7 cellular contexts compared by ENCODE assay signal in genomic region chr3:169998668-169999131, GRCh38. TPM values are rescaled to one million over a fixed set of nuclear protein-coding genes. Genes with fewer than 3 reads are reported as not detected.
A peak's percentile ranks its signal among the peaks of the same experiment; 100 is the strongest.
DNase-seq lines count a peak whose midpoint lies in the region; ATAC-seq and TF ChIP-seq lines count a peak whose summit lies in the region.

No MANE protein-coding gene starts in this region.

- POLR2A ChIA-PET in activated B cell treated with CpG ODN at 0.5 μM for 24 hours (lab: Charles Lee): interaction anchor here (0.6 to 1.6 kb wide), 2 partner anchors 32 to 46 kb away, joined by 3 to 8 read pairs; partner anchors contain the start of gene SEC62

- H3K4me1 Mint-ChIP-seq in activated B cell treated with CpG ODN at 0.5 μM for 24 hours: peaks cover 52% of the 10 kb centered on the region

- H3K9ac ChIP-seq in trophoblast cell (ENCODE audit: low read length): no peak overlapping the region

- H3K79me1 ChIP-seq in trophoblast cell (ENCODE audit: low read length): peaks cover 3% of the 10 kb centered on the region

- H3K27me3 Mint-ChIP-seq in activated B cell treated with CpG ODN at 0.5 μM for 24 hours: no peaks in the 10 kb centered on the region

- H4K8ac ChIP-seq in trophoblast cell (ENCODE audit: low read depth, low read length): no peak overlapping the region

- no CpG with 5 or more reads among the region's 2 CpGs for WGBS in trophoblast cell (ENCODE audit: extremely low coverage, insufficient coverage, insufficient read length)

- peaks cover 0 to 3% of the 10 kb centered on the region in 2 experiments for H3K36me3 ChIP-seq in trophoblast cell (ENCODE audit: control insufficient read depth in 1 of 2, insufficient read depth in 2 of 2, low read length in 2 of 2)

- CTCF ChIA-PET in activated B cell treated with CpG ODN at 0.5 μM for 24 hours (lab: Charles Lee): interaction anchor here (1.5 kb wide), 1 partner anchor 67 kb away, joined by 4 read pairs; no protein-coding TSS in a partner anchor

- no peak overlapping the region for H3K23ac ChIP-seq in trophoblast cell (ENCODE audit: low read length)

- H2BK5ac ChIP-seq in trophoblast cell (ENCODE audit: low read depth, low read length, poor library complexity): peak overlapping the region; percentile 16

- no peak for TF ChIP-seq CTCF in activated B cell treated with CpG ODN at 0.5 μM for 24 hours (IDR thresholded peaks at IDR 0.05)

- no peak overlapping the region for H4K91ac ChIP-seq in trophoblast cell (ENCODE audit: low read depth, low read length)

- intact Hi-C loops in activated B cell treated with CpG ODN at 0.5 μM for 24 hours (cut with micrococcal nuclease): loop anchor here (2.0 kb wide), 1 partner anchor 16 kb away; no protein-coding TSS in a partner anchor

- H3K14ac ChIP-seq in trophoblast cell (ENCODE audit: low read length): no peak overlapping the region

- DNase-seq in activated B cell treated with CpG ODN at 0.5 μM for 24 hours: no peak
- DNase-seq in trophoblast cell: peak; percentile 83 to 99
- DNase-seq in nucleus accumbens (lab: John Stamatoyannopoulos, UW): no peak
- no peak for DNase-seq in iPS-NIHi7 (ENCODE audit: extremely low spot score)
- DNase-seq in DMS53 (lab: John Stamatoyannopoulos, UW): no peak

- no peak overlapping the region for H2BK12ac ChIP-seq in trophoblast cell (ENCODE audit: low read length)

- H3K18ac ChIP-seq in trophoblast cell (ENCODE audit: low read length): no peak overlapping the region

- ATAC-seq in GM19035 (IDR thresholded peaks at IDR 0.05; ENCODE audit: unreplicated experiment) (peak; percentile 22), HG02938 (IDR thresholded peaks at IDR 0.05; ENCODE audit: unreplicated experiment) (peak; percentile 28), activated B cell treated with CpG ODN at 0.5 μM for 24 hours (ENCODE audit: low read depth) (peak; percentile 25)

- H3K4me3 Mint-ChIP-seq in activated B cell treated with CpG ODN at 0.5 μM for 24 hours: peak overlapping the region; percentile 11

- no peak overlapping the region for H3K4me3 ChIP-seq in trophoblast cell (ENCODE audit: low read depth, low read length)

- H3K9me3 ChIP-seq in trophoblast cell (ENCODE audit: insufficient read depth, low read depth, low read length): no peaks in the 10 kb centered on the region

- H3K79me2 ChIP-seq in trophoblast cell (ENCODE audit: control insufficient read depth, insufficient read depth, low read length, poor library complexity): no peaks in the 10 kb centered on the region

- no peaks in the 10 kb centered on the region for H3K4me1 ChIP-seq in trophoblast cell (ENCODE audit: control insufficient read depth in 1 of 2, insufficient read depth in 2 of 2, low read length in 2 of 2)

- peak overlapping the region; percentile 70 for H3K27ac Mint-ChIP-seq in activated B cell treated with CpG ODN at 0.5 μM for 24 hours

- peaks cover 36% of the 10 kb centered on the region for H3K36me3 Mint-ChIP-seq in activated B cell treated with CpG ODN at 0.5 μM for 24 hours (ENCODE audit: low read depth)

- no peak overlapping the region for H2AK5ac ChIP-seq in trophoblast cell (ENCODE audit: low read length)

- H2AFZ ChIP-seq in trophoblast cell (ENCODE audit: insufficient read depth, low read length, poor library complexity): no peak overlapping the region

- H2BK120ac ChIP-seq in trophoblast cell (ENCODE audit: insufficient read depth, low read length, poor library complexity): no peak overlapping the region

- H3K9me3 Mint-ChIP-seq in activated B cell treated with CpG ODN at 0.5 μM for 24 hours: peaks cover 2% of the 10 kb centered on the region

- no peak overlapping the region for H3K4me2 ChIP-seq in trophoblast cell (ENCODE audit: low read length)

- no peak overlapping the region for H4K12ac ChIP-seq in trophoblast cell (ENCODE audit: low read depth, low read length)

- no peak overlapping the region for H3K4ac ChIP-seq in trophoblast cell (ENCODE audit: low read depth, low read length)

- H3K27me3 ChIP-seq in trophoblast cell (ENCODE audit: insufficient read depth, low read length): no peaks in the 10 kb centered on the region

- H3K27ac ChIP-seq in trophoblast cell (ENCODE audit: low read depth, low read length): no peak overlapping the region

RNA-seq across cellular contexts. Expression of gene SEC62, which starts 32.1 kb away (rescaled TPM):
- 140 and 165 TPM in 2 replicates for total RNA-seq in activated B cell treated with CpG ODN at 0.5 μM for 24 hours
- polyA plus RNA-seq in trophoblast cell (2013): 202 and 217 TPM in 2 replicates

RNA-seq across cellular contexts. Expression of gene GPR160, which starts 39.1 kb away (rescaled TPM):
- 63.2 and 65.5 TPM in 2 replicates for total RNA-seq in activated B cell treated with CpG ODN at 0.5 μM for 24 hours
- polyA plus RNA-seq in trophoblast cell (2013): 5.1 and 5.2 TPM in 2 replicates

Comparison
In these comparisons a context has a peak if more than half of its experiments do, and no peak if none do; other contexts are left out.
1. DNase-seq: peak in trophoblast cell (2 of 2); none in activated B cell treated with CpG ODN at 0.5 μM for 24 hours (single experiment), nucleus accumbens (0 of 56), iPS-NIHi7 (single experiment) and DMS53 (single experiment).
2. Peak in every context shown above with its lines, with median percentiles within 50 percentile points of each other: ATAC-seq.